ENCODE assay signal across 1 cellular context in the genomic region with DNA sequence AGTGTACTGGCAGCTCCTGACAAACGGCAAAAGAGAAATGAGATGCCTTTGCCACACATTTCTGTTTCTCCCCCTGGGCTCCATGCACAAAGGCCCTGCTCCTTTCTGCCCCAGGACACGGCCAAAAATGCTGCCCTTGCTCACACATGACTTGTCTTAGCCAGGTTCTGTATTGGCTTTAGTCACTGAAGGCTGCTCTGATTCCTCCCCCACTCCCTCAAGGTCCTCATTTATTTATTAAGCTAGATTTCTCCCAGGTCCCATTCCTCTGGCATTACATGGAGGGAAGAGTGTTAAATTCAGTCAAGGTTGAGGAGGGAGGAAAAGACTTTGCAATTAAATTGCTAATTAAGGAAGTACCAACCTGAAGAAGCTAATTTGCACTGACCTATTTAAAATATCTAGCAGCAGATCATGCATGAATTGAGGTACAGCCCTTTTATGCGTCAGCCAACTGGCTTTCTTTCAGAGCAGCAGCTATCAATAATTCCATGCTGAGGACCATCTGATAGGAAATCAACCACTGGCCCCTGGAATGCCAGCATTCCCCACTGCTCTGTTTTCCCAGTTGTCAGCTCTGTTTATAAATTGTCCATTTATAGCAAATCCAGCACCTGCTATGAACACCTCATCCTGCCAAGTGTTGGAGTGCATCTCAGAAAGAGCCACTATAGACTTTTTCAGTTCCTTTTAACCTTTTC.
TF ChIP-seq lines count a peak whose summit lies in the region.

No MANE protein-coding gene starts in this region.

TF ChIP-seq in GM23338, 12 proteins besides CTCF, POLR2A, EP300 and RAD21:
- TF ChIP-seq ZNF462 (CRISPR knock-in tag; IDR thresholded peaks at IDR 0.05) (no peak), EZH2phosphoT487 (IDR thresholded peaks at IDR 0.05; ENCODE audit: unreplicated experiment) (no peak), ZNF114 (CRISPR knock-in tag; IDR thresholded peaks at IDR 0.05) (no peak), EZH2 (IDR thresholded peaks at IDR 0.05; ENCODE audit: low read depth, unreplicated experiment) (no peak), CREB1 (CRISPR knock-in tag; IDR thresholded peaks at IDR 0.05; ENCODE audit: low read depth) (no peak), JUNB (IDR thresholded peaks at IDR 0.05; ENCODE audit: unreplicated experiment) (no peak), ZNF331 (CRISPR knock-in tag; IDR thresholded peaks at IDR 0.05; ENCODE audit: low read depth) (no peak), NANOG (IDR thresholded peaks at IDR 0.05; ENCODE audit: borderline replicate concordance) (no peak), POLR2AphosphoS5 (IDR thresholded peaks at IDR 0.05; ENCODE audit: low read depth) (no peak), STAT1 (IDR thresholded peaks at IDR 0.05; ENCODE audit: unreplicated experiment) (no peak)
- TF ChIP-seq, protein P1, sequence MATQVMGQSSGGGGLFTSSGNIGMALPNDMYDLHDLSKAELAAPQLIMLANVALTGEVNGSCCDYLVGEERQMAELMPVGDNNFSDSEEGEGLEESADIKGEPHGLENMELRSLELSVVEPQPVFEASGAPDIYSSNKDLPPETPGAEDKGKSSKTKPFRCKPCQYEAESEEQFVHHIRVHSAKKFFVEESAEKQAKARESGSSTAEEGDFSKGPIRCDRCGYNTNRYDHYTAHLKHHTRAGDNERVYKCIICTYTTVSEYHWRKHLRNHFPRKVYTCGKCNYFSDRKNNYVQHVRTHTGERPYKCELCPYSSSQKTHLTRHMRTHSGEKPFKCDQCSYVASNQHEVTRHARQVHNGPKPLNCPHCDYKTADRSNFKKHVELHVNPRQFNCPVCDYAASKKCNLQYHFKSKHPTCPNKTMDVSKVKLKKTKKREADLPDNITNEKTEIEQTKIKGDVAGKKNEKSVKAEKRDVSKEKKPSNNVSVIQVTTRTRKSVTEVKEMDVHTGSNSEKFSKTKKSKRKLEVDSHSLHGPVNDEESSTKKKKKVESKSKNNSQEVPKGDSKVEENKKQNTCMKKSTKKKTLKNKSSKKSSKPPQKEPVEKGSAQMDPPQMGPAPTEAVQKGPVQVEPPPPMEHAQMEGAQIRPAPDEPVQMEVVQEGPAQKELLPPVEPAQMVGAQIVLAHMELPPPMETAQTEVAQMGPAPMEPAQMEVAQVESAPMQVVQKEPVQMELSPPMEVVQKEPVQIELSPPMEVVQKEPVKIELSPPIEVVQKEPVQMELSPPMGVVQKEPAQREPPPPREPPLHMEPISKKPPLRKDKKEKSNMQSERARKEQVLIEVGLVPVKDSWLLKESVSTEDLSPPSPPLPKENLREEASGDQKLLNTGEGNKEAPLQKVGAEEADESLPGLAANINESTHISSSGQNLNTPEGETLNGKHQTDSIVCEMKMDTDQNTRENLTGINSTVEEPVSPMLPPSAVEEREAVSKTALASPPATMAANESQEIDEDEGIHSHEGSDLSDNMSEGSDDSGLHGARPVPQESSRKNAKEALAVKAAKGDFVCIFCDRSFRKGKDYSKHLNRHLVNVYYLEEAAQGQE (IDR thresholded peaks at IDR 0.05; ENCODE audit: unreplicated experiment), result no peak
- TF ChIP-seq, protein P2, sequence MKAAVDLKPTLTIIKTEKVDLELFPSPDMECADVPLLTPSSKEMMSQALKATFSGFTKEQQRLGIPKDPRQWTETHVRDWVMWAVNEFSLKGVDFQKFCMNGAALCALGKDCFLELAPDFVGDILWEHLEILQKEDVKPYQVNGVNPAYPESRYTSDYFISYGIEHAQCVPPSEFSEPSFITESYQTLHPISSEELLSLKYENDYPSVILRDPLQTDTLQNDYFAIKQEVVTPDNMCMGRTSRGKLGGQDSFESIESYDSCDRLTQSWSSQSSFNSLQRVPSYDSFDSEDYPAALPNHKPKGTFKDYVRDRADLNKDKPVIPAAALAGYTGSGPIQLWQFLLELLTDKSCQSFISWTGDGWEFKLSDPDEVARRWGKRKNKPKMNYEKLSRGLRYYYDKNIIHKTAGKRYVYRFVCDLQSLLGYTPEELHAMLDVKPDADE (IDR thresholded peaks at IDR 0.05), result no peak
